In the genomic region with DNA sequence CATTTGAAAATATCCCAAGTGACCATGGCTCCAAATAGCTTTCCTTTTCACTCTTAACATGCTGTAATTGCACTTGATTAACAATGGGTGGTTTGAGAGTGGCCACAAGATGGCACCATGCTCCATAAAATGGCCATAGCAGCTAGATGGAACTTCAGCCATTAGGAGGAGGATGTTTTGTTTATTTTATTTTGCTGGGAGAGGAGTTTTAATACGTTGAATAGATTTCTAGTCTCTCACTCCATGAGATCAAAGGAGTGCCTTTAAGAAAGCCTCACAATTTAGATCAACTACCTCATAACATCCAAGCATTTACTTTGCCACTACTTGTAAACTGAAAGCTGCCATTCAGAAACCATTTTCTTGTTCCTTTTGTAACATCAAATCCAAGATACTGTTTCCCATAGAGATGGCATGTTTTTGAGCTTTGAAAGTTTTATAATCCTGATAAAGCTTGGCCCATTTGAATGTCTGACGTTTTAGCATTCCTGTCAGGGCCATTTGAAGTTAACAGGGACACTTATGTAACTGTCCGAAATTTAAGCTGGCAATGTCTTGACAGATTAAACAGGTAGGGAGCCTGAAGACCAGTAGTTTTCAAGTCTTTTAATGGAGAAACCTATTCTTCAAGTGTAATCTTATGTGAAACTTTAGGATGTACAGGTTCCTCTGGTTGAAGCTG, we compare ENCODE assay signal across 8 cellular contexts. TPM values are rescaled to one million over a fixed set of nuclear protein-coding genes. Genes with fewer than 3 reads are reported as not detected.
DNase-seq lines count a peak whose midpoint lies in the region; ATAC-seq, FAIRE-seq and TF ChIP-seq lines count a peak whose summit lies in the region.

No MANE protein-coding gene starts in this region.

- DNase-seq in AML-193 (lab: John Stamatoyannopoulos, UW) (peak; percentile 70 to 74), NCI-H748 treated with DMSO at 0.1 percent for 48 hours (lab: John Stamatoyannopoulos, UW) (peak; percentile 61), mucosa of descending colon (peak in 2 of 3 donors; percentile 61 to 92), stomach (peak; percentile 83), GM19239 (ENCODE audit: insufficient read length, low spot score) (no peak)
- DNase-seq in activated CD4-positive, alpha-beta memory T cell treated with anti-CD3 and anti-CD28 coated beads for 36 hours, result peak; percentile 77

- peak; percentile 45 for ATAC-seq in mucosa of descending colon

- H3K9me3 ChIP-seq in HEK293 (ENCODE audit: control insufficient read depth, insufficient read depth, low read depth, low read length), result no peaks in the 10 kb centered on the region
- H3K9me3 ChIP-seq in mucosa of descending colon, result no peaks in the 10 kb centered on the region
- H3K9me3 ChIP-seq in stomach, result no peaks in the 10 kb centered on the region

- H3K27ac ChIP-seq in HEK293 (ENCODE audit: extremely low read depth, low read depth, low read length) (no peak overlapping the region), stomach (peak overlapping the region in 2 of 5 donors; percentile 47)

- TF ChIP-seq POLR2A in stomach (IDR thresholded peaks at IDR 0.05), result no peak

- H3K4me1 Mint-ChIP-seq in activated CD4-positive, alpha-beta memory T cell treated with anti-CD3 and anti-CD28 coated beads for 36 hours (ENCODE audit: low read depth), result peaks cover 29% of the 10 kb centered on the region

- H3K27ac Mint-ChIP-seq in activated CD4-positive, alpha-beta memory T cell treated with anti-CD3 and anti-CD28 coated beads for 36 hours, result no peak overlapping the region

- 33 to 45% (median 36%) methylated on average over 3 of the region's 3 CpGs for WGBS in stomach, 5 donors

- H3K4me3 ChIP-seq in HEK293 (ENCODE audit: low read depth, low read length) (no peak overlapping the region), mucosa of descending colon (no peak overlapping the region), stomach (no peak overlapping the region)

- H3K4me1 ChIP-seq in HEK293 (ENCODE audit: control insufficient read depth, insufficient read depth, low read length), result 0 out of 2 replicates have a peak, but pooled peaks cover 3% of the 10 kb centered on the region
- peaks cover 13% of the 10 kb centered on the region for H3K4me1 ChIP-seq in mucosa of descending colon (ENCODE audit: low read depth)
- H3K4me1 ChIP-seq in stomach, result peaks cover 13 to 24% (median 19%) of the 10 kb centered on the region in 4 donors

- POLR2A ChIA-PET in HEK293 (lab: Yijun Ruan, JAX), result interaction anchor here (0.6 to 2.5 kb wide), 11 partner anchors 9 to 284 kb away, joined by 3 to 13 read pairs (median 6); a partner anchor contains a TSS
- POLR2A ChIA-PET in activated CD4-positive, alpha-beta memory T cell treated with anti-CD3 and anti-CD28 coated beads for 36 hours (lab: Charles Lee), result interaction anchor here (0.8 to 1.7 kb wide), 5 partner anchors 8 to 32 kb away, joined by 3 to 5 read pairs (median 3); a partner anchor contains a TSS

- FAIRE-seq in endometrium (lab: Jason Lieb, UNC) (peak; percentile 63), GM19239 (lab: Jason Lieb, UNC) (no peak)

- H3K36me3 ChIP-seq in HEK293 (ENCODE audit: control insufficient read depth in 2 of 2, insufficient read depth in 1 of 2, low read length in 2 of 2) (peaks cover 0 to 73% of the 10 kb centered on the region in 2 experiments; a peak in 2 of 3 replicates), mucosa of descending colon (ENCODE audit: low read depth) (no peaks in the 10 kb centered on the region), stomach (peaks cover 12 to 26% (median 19%) of the 10 kb centered on the region in 4 donors)

- H3K36me3 Mint-ChIP-seq in activated CD4-positive, alpha-beta memory T cell treated with anti-CD3 and anti-CD28 coated beads for 36 hours, result peaks cover 55% of the 10 kb centered on the region

- H3K4me3 Mint-ChIP-seq in activated CD4-positive, alpha-beta memory T cell treated with anti-CD3 and anti-CD28 coated beads for 36 hours, result no peak overlapping the region

- intact Hi-C loops in activated CD4-positive, alpha-beta memory T cell treated with anti-CD3 and anti-CD28 coated beads for 36 hours (cut with micrococcal nuclease), result loop anchor here (1.0 to 2.0 kb wide), 3 partner anchors 101 to 311 kb away; no protein-coding TSS in a partner anchor
- intact Hi-C loops in mucosa of descending colon (cut with DNase I, micrococcal nuclease), result no loop called here
- intact Hi-C loops in stomach (cut with DNase I; ENCODE audit: low total_unique reads), result no loop called here

- TF ChIP-seq EP300 in stomach (IDR thresholded peaks at IDR 0.05), result no peak

- CTCF ChIA-PET in HEK293 (lab: Yijun Ruan, JAX), result interaction anchor here (0.5 to 5.1 kb wide), 45 partner anchors 9 to 637 kb away, joined by 3 to 57 read pairs (median 4); a partner anchor contains a TSS
- CTCF ChIA-PET in activated CD4-positive, alpha-beta memory T cell treated with anti-CD3 and anti-CD28 coated beads for 36 hours (lab: Charles Lee), result interaction anchor here (0.6 to 5.5 kb wide), 38 partner anchors 9 to 542 kb away, joined by 3 to 82 read pairs (median 4); a partner anchor contains a TSS

- H3K9me3 Mint-ChIP-seq in activated CD4-positive, alpha-beta memory T cell treated with anti-CD3 and anti-CD28 coated beads for 36 hours, result no peaks in the 10 kb centered on the region

- TF ChIP-seq CTCF in HEK293 (tag by site-specific recombination; IDR thresholded peaks at IDR 0.05), result peak; percentile 72
- peak; percentile 49 for TF ChIP-seq CTCF in mucosa of descending colon (IDR thresholded peaks at IDR 0.05)
- peak in 5 of 7 experiments; percentile 66 to 93 (median 81) for TF ChIP-seq CTCF in stomach (IDR thresholded peaks at IDR 0.05)

- H3K27me3 ChIP-seq in stomach, result no peaks in the 10 kb centered on the region

- H3K27me3 Mint-ChIP-seq in activated CD4-positive, alpha-beta memory T cell treated with anti-CD3 and anti-CD28 coated beads for 36 hours, result no peaks in the 10 kb centered on the region

TF ChIP-seq in HEK293, 187 proteins besides CTCF, POLR2A, EP300 and RAD21 (continues in another document):
- TF ChIP-seq ZNF830 (tag by site-specific recombination; IDR thresholded peaks at IDR 0.05; ENCODE audit: low read depth), result no peak
- no peak for TF ChIP-seq ZNF223 (tag by site-specific recombination; IDR thresholded peaks at IDR 0.05)
- no peak for TF ChIP-seq BCL11B (tag by site-specific recombination; IDR thresholded peaks at IDR 0.05; ENCODE audit: low read depth)
- 0 out of 2 replicates have a peak, but pooled peaks have one; percentile 34 for TF ChIP-seq YY2 (tag by site-specific recombination; IDR thresholded peaks at IDR 0.05)

RNA-seq across cellular contexts. Expression of a gene that starts 4.7 kb away (rescaled TPM):
- 100 to 1,000 TPM; 108 to 111 TPM for total RNA-seq in activated CD4-positive, alpha-beta memory T cell treated with anti-CD3 and anti-CD28 coated beads for 36 hours
- 10 to 100 TPM in 1 of 3 donors, 1 to 10 TPM in 2; 7.5 to 21.8 (median 8.1) TPM for total RNA-seq in mucosa of descending colon
- total RNA-seq in stomach, result 10 to 100 TPM in 2 of 5 donors, 1 to 10 TPM in 2, not detected in 1; 4.2 to 24.6 (median 10.4) TPM
- polyA plus RNA-seq in stomach, result 10 to 100 TPM in 1 of 3 donors, 1 to 10 TPM in 2; 5.0 to 14.3 (median 10.0) TPM

RNA-seq across cellular contexts. Expression of a gene that starts 5.0 kb away (rescaled TPM):
- 100 to 1,000 TPM; 191 to 192 TPM for total RNA-seq in activated CD4-positive, alpha-beta memory T cell treated with anti-CD3 and anti-CD28 coated beads for 36 hours
- 100 to 1,000 TPM in 1 of 3 donors, 10 to 100 TPM in 2; 56.1 to 107 (median 74.6) TPM for total RNA-seq in mucosa of descending colon
- total RNA-seq in stomach, result 10 to 100 TPM in 4 of 5 donors, not detected in 1; 24.1 to 50.3 (median 42.8) TPM
- 100 to 1,000 TPM; 184 to 274 (median 210) TPM for polyA plus RNA-seq in stomach

RNA-seq across cellular contexts. Expression of a gene that starts 19.4 kb away (rescaled TPM):
- total RNA-seq in activated CD4-positive, alpha-beta memory T cell treated with anti-CD3 and anti-CD28 coated beads for 36 hours, result 10 to 100 TPM; 24.9 to 26.5 TPM
- 10 to 100 TPM in 1 of 3 donors, 1 to 10 TPM in 2; 2.8 to 17.3 (median 7.3) TPM for total RNA-seq in mucosa of descending colon
- total RNA-seq in stomach, result 10 to 100 TPM in 4 of 5 donors, not detected in 1; 11.7 to 56.5 (median 17.3) TPM
- polyA plus RNA-seq in stomach, result 1 to 10 TPM; 1.8 to 6.4 (median 4.1) TPM

RNA-seq across cellular contexts. Expression of a gene that starts 30.7 kb away (rescaled TPM):
- 10 to 100 TPM; 58.2 to 60.8 TPM for total RNA-seq in activated CD4-positive, alpha-beta memory T cell treated with anti-CD3 and anti-CD28 coated beads for 36 hours
- 10 to 100 TPM in 1 of 3 donors, 1 to 10 TPM in 2; 2.5 to 29.3 (median 8.6) TPM for total RNA-seq in mucosa of descending colon
- 10 to 100 TPM in 3 of 5 donors, 1 to 10 TPM in 1, not detected in 1; 9.6 to 15.2 (median 14.0) TPM for total RNA-seq in stomach
- 10 to 100 TPM in 1 of 3 donors, 1 to 10 TPM in 2; 3.5 to 17.1 (median 6.4) TPM for polyA plus RNA-seq in stomach

RNA-seq across cellular contexts. Expression of a gene that starts 45.0 kb away (rescaled TPM):
- 1 to 10 TPM; 1.2 to 1.4 TPM for total RNA-seq in activated CD4-positive, alpha-beta memory T cell treated with anti-CD3 and anti-CD28 coated beads for 36 hours
- total RNA-seq in mucosa of descending colon (10 to 100 TPM in 2 of 3 donors, 1 to 10 TPM in 1; 7.8 to 15.6 (median 10.2) TPM), stomach (100 to 1,000 TPM in 3 of 5 donors, 10 to 100 TPM in 1, 1 to 10 TPM in 1; 6.4 to 527 (median 240) TPM)
- 10 to 100 TPM; 19.0 to 45.9 (median 20.5) TPM for polyA plus RNA-seq in stomach

Comparison
In these comparisons a context has a peak if more than half of its experiments do, and no peak if none do; other contexts are left out.
1. RNA of a gene that starts 4.7 kb away (total RNA-seq): 108 to 111 TPM in activated CD4-positive, alpha-beta memory T cell treated with anti-CD3 and anti-CD28 coated beads for 36 hours; 7.5 to 21.8 TPM in mucosa of descending colon and 4.2 to 24.6 TPM in stomach; every median in the first group is over 4 times any median in the second.
2. Peak in every context shown above with its lines, with median percentiles within 50 percentile points of each other: CTCF ChIP-seq.